ENCODE assay signal across 12 cellular contexts in genomic region chr3:168288511-168289268, GRCh38.
DNase-seq lines count a peak whose midpoint lies in the region; TF ChIP-seq lines count a peak whose summit lies in the region.
"Had no signal": no experiment of that assay in that cellular context is flagged by ENCODE, and none has a peak within 500 bp of the region (broad histone marks: within the 10 kb centered on the region; RNA-seq: fewer than 3 reads in every experiment).

No MANE protein-coding gene starts in this region.

- H3K4me1 Mint-ChIP-seq in mesothelial cell of epicardium, result peaks cover 29% of the 10 kb centered on the region
- no peaks in the 10 kb centered on the region for H3K4me1 Mint-ChIP-seq in activated CD4-positive, alpha-beta T cell treated with anti-CD3 and anti-CD28 coated beads, Interleukin-2, amount 10 ng/mL, durations not matched to agents 24 days and 14 days
- H3K4me1 Mint-ChIP-seq: CD4-positive, alpha-beta memory T cell had no signal

- H3K9me3 Mint-ChIP-seq in mesothelial cell of epicardium, result no peaks in the 10 kb centered on the region
- no peaks in the 10 kb centered on the region for H3K9me3 Mint-ChIP-seq in activated CD4-positive, alpha-beta T cell treated with anti-CD3 and anti-CD28 coated beads, Interleukin-2, amount 10 ng/mL, durations not matched to agents 24 days and 14 days

- intact Hi-C loops in activated CD4-positive, alpha-beta T cell treated with anti-CD3 and anti-CD28 coated beads, Interleukin-2, amount 10 ng/mL, durations not matched to agents 24 days and 14 days (cut with micrococcal nuclease), result no loop called here

- no peaks in the 10 kb centered on the region for H3K27me3 Mint-ChIP-seq in mesothelial cell of epicardium (ENCODE audit: low read depth)
- no peaks in the 10 kb centered on the region for H3K27me3 Mint-ChIP-seq in activated CD4-positive, alpha-beta T cell treated with anti-CD3 and anti-CD28 coated beads, Interleukin-2, amount 10 ng/mL, durations not matched to agents 24 days and 14 days
- H3K27me3 Mint-ChIP-seq: CD4-positive, alpha-beta memory T cell had no signal

- no peaks in the 10 kb centered on the region for H3K36me3 Mint-ChIP-seq in mesothelial cell of epicardium
- no peaks in the 10 kb centered on the region for H3K36me3 Mint-ChIP-seq in activated CD4-positive, alpha-beta T cell treated with anti-CD3 and anti-CD28 coated beads, Interleukin-2, amount 10 ng/mL, durations not matched to agents 24 days and 14 days (ENCODE audit: low read depth)
- H3K36me3 Mint-ChIP-seq: CD4-positive, alpha-beta memory T cell had no signal

- TF ChIP-seq CTCF in mesothelial cell of epicardium (IDR thresholded peaks at IDR 0.05; ENCODE audit: unreplicated experiment), result no peak

- H3K4me3 Mint-ChIP-seq in mesothelial cell of epicardium, result no peak overlapping the region
- no peak overlapping the region for H3K4me3 Mint-ChIP-seq in activated CD4-positive, alpha-beta T cell treated with anti-CD3 and anti-CD28 coated beads, Interleukin-2, amount 10 ng/mL, durations not matched to agents 24 days and 14 days
- H3K4me3 Mint-ChIP-seq: CD4-positive, alpha-beta memory T cell had no signal

- DNase-seq in NCI-H82 (lab: John Stamatoyannopoulos, UW), result peak; percentile 42
- no peak for DNase-seq in NCI-H82 treated with DMSO at 0.1 percent for 48 hours (lab: John Stamatoyannopoulos, UW; ENCODE audit: unreplicated experiment)
- DNase-seq in DMS 273 treated with DMSO at 0.1 percent for 48 hours (lab: John Stamatoyannopoulos, UW), result peak; percentile 33
- peak; percentile 8 for DNase-seq in NCI-H2227 (lab: John Stamatoyannopoulos, UW; ENCODE audit: unreplicated experiment)
- no peak for DNase-seq in mesothelial cell of epicardium (ENCODE audit: low spot score in 2 of 2, unreplicated experiment in 2 of 2)
- DNase-seq in NCI-H1417 treated with DMSO at 0.1 percent for 48 hours (lab: John Stamatoyannopoulos, UW), result no peak
- DNase-seq in NCI-H1092 (lab: John Stamatoyannopoulos, UW), result no peak
- no peak for DNase-seq in activated CD4-positive, alpha-beta T cell treated with anti-CD3 and anti-CD28 coated beads, Interleukin-2, amount 10 ng/mL, durations not matched to agents 24 days and 14 days
- DNase-seq: BE2C; CD4-positive, alpha-beta memory T cell; DND-41; GDM1 had no signal

- peak overlapping the region; percentile 15 for H3K27ac Mint-ChIP-seq in mesothelial cell of epicardium
- no peak overlapping the region for H3K27ac Mint-ChIP-seq in activated CD4-positive, alpha-beta T cell treated with anti-CD3 and anti-CD28 coated beads, Interleukin-2, amount 10 ng/mL, durations not matched to agents 24 days and 14 days
- H3K27ac Mint-ChIP-seq: CD4-positive, alpha-beta memory T cell had no signal

Comparison
In these comparisons a context has a peak if more than half of its experiments do, and no peak if none do; other contexts are left out.
1. DNase-seq: peak in NCI-H82 (single experiment), DMS 273 treated with DMSO at 0.1 percent for 48 hours (single experiment) and NCI-H2227 (single experiment); none in NCI-H82 treated with DMSO at 0.1 percent for 48 hours (single experiment), mesothelial cell of epicardium (0 of 2), NCI-H1417 treated with DMSO at 0.1 percent for 48 hours (single experiment), NCI-H1092 (single experiment) and activated CD4-positive, alpha-beta T cell treated with anti-CD3 and anti-CD28 coated beads, Interleukin-2, amount 10 ng/mL, durations not matched to agents 24 days and 14 days (single experiment).